Comparison of ENCODE assay signal across 1 cellular context in genomic region chr2:219457784-219458369, GRCh38.
TF ChIP-seq lines count a peak whose summit lies in the region.

No MANE protein-coding gene starts in this region.

TF ChIP-seq in HepG2, 621 proteins besides CTCF, POLR2A, EP300 and RAD21:
- TF ChIP-seq STAT5B (CRISPR knock-in tag; IDR thresholded peaks at IDR 0.05): no peak
- TF ChIP-seq XRCC5 (optimal IDR thresholded peaks at IDR 0.05; ENCODE audit: low read length): peak; percentile 38
- 0 out of 2 replicates have a peak, but pooled peaks have one; percentile 10 for TF ChIP-seq SMC3 (IDR thresholded peaks at IDR 0.05; ENCODE audit: low read length)
- TF ChIP-seq RFXANK (CRISPR knock-in tag; IDR thresholded peaks at IDR 0.05): no peak
- no peak for TF ChIP-seq ZBTB25 (CRISPR knock-in tag; IDR thresholded peaks at IDR 0.05)
- no peak for TF ChIP-seq MTERF4 (CRISPR knock-in tag; IDR thresholded peaks at IDR 0.05)
